In genomic region chr20:10005885-10006284, GRCh38 we compare ENCODE assay signal across 1 cellular context.
TF ChIP-seq lines count a peak whose summit lies in the region.

No MANE protein-coding gene starts in this region.

TF ChIP-seq in HEK293, 187 proteins besides CTCF, POLR2A, EP300 and RAD21 (continued from another document):
- TF ChIP-seq ZBTB10 (tag by site-specific recombination; IDR thresholded peaks at IDR 0.05): no peak
- no peak for TF ChIP-seq ZNF140 (tag by site-specific recombination; IDR thresholded peaks at IDR 0.05)
